Comparison of ENCODE assay signal across 21 cellular contexts in genomic region chr7:79199266-79199665, GRCh38.
A peak's percentile ranks its signal among the peaks of the same experiment; 100 is the strongest.
DNase-seq lines count a peak whose midpoint lies in the region; ATAC-seq, FAIRE-seq and TF ChIP-seq lines count a peak whose summit lies in the region.
"Had no signal": no experiment of that assay in that cellular context is flagged by ENCODE, and none has a peak within 500 bp of the region (broad histone marks: within the 10 kb centered on the region; RNA-seq: fewer than 3 reads in every experiment).

No MANE protein-coding gene starts in this region.

- H3K4me2 ChIP-seq in astrocyte (ENCODE audit: low read length) = no peak overlapping the region
- H3K4me2 ChIP-seq: BLaER1 treated with 17β-estradiol and CSF1 and Interleukin-3, amounts not matched to agents 10 nM and 100 nM; GM23338 had no signal

- no peaks in the 10 kb centered on the region for H3K4me1 ChIP-seq in astrocyte (ENCODE audit: insufficient read depth, low read length)
- H3K4me1 ChIP-seq: BLaER1 treated with 17β-estradiol and CSF1 and Interleukin-3, amounts not matched to agents 10 nM and 100 nM had no signal

- no peaks in the 10 kb centered on the region for H4K20me1 ChIP-seq in astrocyte (ENCODE audit: insufficient read depth, low read length)
- H4K20me1 ChIP-seq: BLaER1 treated with 17β-estradiol and CSF1 and Interleukin-3, amounts not matched to agents 10 nM and 100 nM had no signal

- H3K27ac Mint-ChIP-seq in astrocyte (ENCODE audit: unreplicated experiment) = no peak overlapping the region
- H3K27ac Mint-ChIP-seq: CD8-positive, alpha-beta memory T cell; GM23338 had no signal

- DNase-seq in EH (ENCODE audit: low read depth) (peak; percentile 39), LHCN-M2 (ENCODE audit: low read depth) (peak; percentile 38), astrocyte (ENCODE audit: low read depth) (no peak), myocyte (ENCODE audit: low read depth) (peak; percentile 7), NCI-H2196 (lab: John Stamatoyannopoulos, UW; ENCODE audit: unreplicated experiment) (no peak), NOMO-1 treated with dmso at 0.1 percent for 144 hours (lab: John Stamatoyannopoulos, UW; ENCODE audit: unreplicated experiment) (no peak)
- DNase-seq in activated CD4-positive, alpha-beta T cell treated with anti-CD3 and anti-CD28 coated beads, Interleukin-2, amount 50 U/mL, for 4 hours = no peak
- DNase-seq: CD8-positive, alpha-beta memory T cell; DMS79 treated with DMSO at 0.1 percent for 48 hours; NCI-H1417 treated with DMSO at 0.1 percent for 48 hours; NCI-H187 treated with DMSO at 0.1 percent for 48 hours; NCI-H345; NCI-H526 had no signal

- no peak overlapping the region for H2AFZ ChIP-seq in astrocyte (ENCODE audit: low read depth, low read length)
- H2AFZ ChIP-seq: GM23338 had no signal

- no peaks in the 10 kb centered on the region for H3K36me3 ChIP-seq in astrocyte (ENCODE audit: insufficient read depth, low read length)
- H3K36me3 ChIP-seq: BLaER1 treated with 17β-estradiol and CSF1 and Interleukin-3, amounts not matched to agents 10 nM and 100 nM; SJCRH30 had no signal

- H3K4me1 Mint-ChIP-seq in astrocyte (ENCODE audit: low read depth, unreplicated experiment) = no peaks in the 10 kb centered on the region
- H3K4me1 Mint-ChIP-seq: CD8-positive, alpha-beta memory T cell had no signal

- H3K9ac ChIP-seq in astrocyte (ENCODE audit: low read length) = no peak overlapping the region
- H3K9ac ChIP-seq: BLaER1 treated with 17β-estradiol and CSF1 and Interleukin-3, amounts not matched to agents 10 nM and 100 nM had no signal

- no peak overlapping the region for H3K4me3 ChIP-seq in astrocyte (ENCODE audit: insufficient read depth, low read depth, low read length)
- H3K4me3 ChIP-seq: BLaER1 treated with 17β-estradiol and CSF1 and Interleukin-3, amounts not matched to agents 10 nM and 100 nM; GM23338; SJCRH30 had no signal

- no peaks in the 10 kb centered on the region for H3K36me3 Mint-ChIP-seq in astrocyte (ENCODE audit: low read depth, unreplicated experiment)
- H3K36me3 Mint-ChIP-seq: CD8-positive, alpha-beta memory T cell had no signal

- no peaks in the 10 kb centered on the region for H3K9me3 ChIP-seq in astrocyte (ENCODE audit: insufficient read depth, low read depth, low read length)
- H3K9me3 ChIP-seq: BLaER1 treated with 17β-estradiol and CSF1 and Interleukin-3, amounts not matched to agents 10 nM and 100 nM; SJCRH30 had no signal

- no peaks in the 10 kb centered on the region for H3K27me3 ChIP-seq in astrocyte (ENCODE audit: insufficient read depth, low read length)
- H3K27me3 ChIP-seq: BLaER1 treated with 17β-estradiol and CSF1 and Interleukin-3, amounts not matched to agents 10 nM and 100 nM had no signal

- ATAC-seq in GM19463 (IDR thresholded peaks at IDR 0.05; ENCODE audit: unreplicated experiment) = no peak
- ATAC-seq: GM23338, HCT116 had no signal

- peak; percentile 67 for FAIRE-seq in astrocyte (lab: Jason Lieb, UNC)
- FAIRE-seq: A204.1, D721Med, G401.6 had no signal

- no peaks in the 10 kb centered on the region for H3K27me3 Mint-ChIP-seq in astrocyte (ENCODE audit: low read depth, unreplicated experiment)
- H3K27me3 Mint-ChIP-seq: CD8-positive, alpha-beta memory T cell had no signal

- no peak overlapping the region for H3K27ac ChIP-seq in astrocyte (ENCODE audit: low read depth, low read length)
- H3K27ac ChIP-seq: BLaER1 treated with 17β-estradiol and CSF1 and Interleukin-3, amounts not matched to agents 10 nM and 100 nM had no signal

- H3K9me3 Mint-ChIP-seq in astrocyte (ENCODE audit: unreplicated experiment) = no peaks in the 10 kb centered on the region
- H3K9me3 Mint-ChIP-seq: GM23338 had no signal

- H3K4me3 Mint-ChIP-seq in astrocyte (ENCODE audit: unreplicated experiment) = no peak overlapping the region
- H3K4me3 Mint-ChIP-seq: CD8-positive, alpha-beta memory T cell; GM23338 had no signal

- H3K79me2 ChIP-seq in astrocyte (ENCODE audit: insufficient read depth, low read length) = no peaks in the 10 kb centered on the region

- no peak for TF ChIP-seq CTCF in astrocyte (IDR thresholded peaks at IDR 0.05; ENCODE audit: insufficient read depth, low read depth, low read length)

Comparison
In these comparisons a context has a peak if more than half of its experiments do, and no peak if none do; other contexts are left out.
1. DNase-seq: peak in EH (single experiment), LHCN-M2 (single experiment) and myocyte (single experiment); none in astrocyte (single experiment), NCI-H2196 (single experiment), NOMO-1 treated with dmso at 0.1 percent for 144 hours (single experiment) and activated CD4-positive, alpha-beta T cell treated with anti-CD3 and anti-CD28 coated beads, Interleukin-2, amount 50 U/mL, for 4 hours (0 of 2).